Comparison of ENCODE assay signal across 11 cellular contexts in the genomic region with DNA sequence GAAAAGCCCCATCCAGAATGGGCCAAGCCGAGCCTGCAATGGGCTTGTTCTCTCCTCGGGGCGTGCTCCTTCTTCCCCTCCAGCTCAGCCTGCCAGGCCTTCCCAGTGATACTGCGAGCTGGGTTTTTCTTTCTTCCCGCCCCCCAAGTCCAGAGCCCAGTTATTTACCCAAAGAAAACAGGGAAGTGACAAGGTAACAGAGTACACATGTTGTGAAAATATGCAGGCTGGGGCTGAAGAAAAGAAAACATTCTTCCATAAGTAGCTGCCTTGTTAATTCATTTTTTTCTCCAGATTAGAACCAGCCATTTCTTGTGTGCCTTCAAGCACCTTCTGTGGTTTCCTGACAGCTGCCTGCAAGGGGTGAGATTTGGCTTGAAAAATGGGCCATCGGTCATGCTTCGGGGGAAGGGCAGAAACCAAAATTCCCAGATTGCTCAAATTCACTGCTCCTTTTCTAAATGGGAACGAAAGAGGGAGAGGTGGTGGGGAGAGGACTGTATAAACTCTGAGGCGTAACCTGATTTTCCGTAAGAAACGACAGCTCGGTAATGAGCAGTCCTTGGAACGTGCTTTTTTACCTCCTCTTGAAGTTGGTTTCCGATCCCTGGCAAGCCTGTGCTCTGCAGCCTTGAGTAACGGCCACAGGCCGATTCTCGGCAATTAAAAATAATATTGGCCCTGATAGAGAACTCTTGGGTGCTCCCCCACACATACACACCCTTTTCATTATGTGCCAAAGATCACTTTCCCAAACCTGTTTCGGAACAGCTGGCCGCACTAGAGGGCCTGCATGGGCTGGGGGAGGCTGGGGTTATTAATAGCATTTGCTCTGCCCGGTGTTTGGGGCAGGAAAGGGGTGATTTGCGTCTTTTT.
A peak's percentile ranks its signal among the peaks of the same experiment; 100 is the strongest.
DNase-seq lines count a peak whose midpoint lies in the region; ATAC-seq and TF ChIP-seq lines count a peak whose summit lies in the region.
"Had no signal": no experiment of that assay in that cellular context is flagged by ENCODE, and none has a peak within 500 bp of the region (broad histone marks: within the 10 kb centered on the region; RNA-seq: fewer than 3 reads in every experiment).

No MANE protein-coding gene starts in this region.

- H3K9me3 ChIP-seq in gastroesophageal sphincter (no peaks in the 10 kb centered on the region), neuronal stem cell (replicated peaks in 1 of 2; ENCODE audit: control insufficient read depth in 2 of 2, insufficient read depth in 1 of 2, low read depth in 1 of 2, low read length in 2 of 2) (peaks cover under 1 to 2% of the 10 kb centered on the region in 2 donors)
- H3K9me3 ChIP-seq: SJSA1 had no signal

- no peak for TF ChIP-seq POLR2A in gastroesophageal sphincter (IDR thresholded peaks at IDR 0.05)

- H3K36me3 ChIP-seq in gastroesophageal sphincter (no peaks in the 10 kb centered on the region), neuronal stem cell (replicated peaks in 1 of 2; ENCODE audit: control insufficient read depth in 2 of 2, insufficient read depth in 2 of 2, low read length in 2 of 2) (no peaks in the 10 kb centered on the region), brain microvascular endothelial cell (replicated peaks) (no peaks in the 10 kb centered on the region)
- H3K36me3 ChIP-seq: SJSA1 had no signal

- WGBS in gastroesophageal sphincter (ENCODE audit: low coverage in 1 of 2), 2 donors, result 65 to 81% methylated on average over 13 to 15 of the region's 21 CpGs
- WGBS in neuronal stem cell (ENCODE audit: extremely low coverage in 2 of 2, insufficient read length in 2 of 2, insufficient replicate concordance in 1 of 2), 2 donors, result no CpG with 5 or more reads among the region's 21 CpGs

- H3K18ac ChIP-seq in neuronal stem cell (ENCODE audit: low read length), result peak overlapping the region; percentile 16

- peak overlapping the region in 1 of 2 donors; percentile 47 for H3K27ac Mint-ChIP-seq in natural killer cell
- peak overlapping the region in 1 of 2 donors; percentile 56 for H3K27ac Mint-ChIP-seq in natural killer cell treated with Interleukin-12 subunit alpha and Interleukin-12 subunit beta and Interleukin-15 and Interleukin-18, amount 100 ng/mL, for 72 hours
- H3K27ac Mint-ChIP-seq: activated naive CD4-positive, alpha-beta T cell treated with anti-CD3 and anti-CD28 coated beads for 36 hours had no signal

- in situ Hi-C loops in brain microvascular endothelial cell (cut with HindIII; ENCODE audit: low pct_ligation_motif_present, low sequenced_read_pairs), result no loop called here

- peaks cover 0 to 2% of the 10 kb centered on the region in 2 donors for H3K9me3 Mint-ChIP-seq in natural killer cell
- no peaks in the 10 kb centered on the region for H3K9me3 Mint-ChIP-seq in natural killer cell treated with Interleukin-12 subunit alpha and Interleukin-12 subunit beta and Interleukin-15 and Interleukin-18, amount 100 ng/mL, for 72 hours
- H3K9me3 Mint-ChIP-seq: activated naive CD4-positive, alpha-beta T cell treated with anti-CD3 and anti-CD28 coated beads for 36 hours had no signal

- H3K4ac ChIP-seq in neuronal stem cell (ENCODE audit: low read length), result no peak overlapping the region

- H3K27me3 Mint-ChIP-seq in natural killer cell (ENCODE audit: low read depth in 2 of 2), result peaks cover 0 to 2% of the 10 kb centered on the region in 2 donors
- no peaks in the 10 kb centered on the region for H3K27me3 Mint-ChIP-seq in natural killer cell treated with Interleukin-12 subunit alpha and Interleukin-12 subunit beta and Interleukin-15 and Interleukin-18, amount 100 ng/mL, for 72 hours

- peaks cover 16 to 33% of the 10 kb centered on the region in 2 donors for H3K4me1 Mint-ChIP-seq in natural killer cell
- H3K4me1 Mint-ChIP-seq in natural killer cell treated with Interleukin-12 subunit alpha and Interleukin-12 subunit beta and Interleukin-15 and Interleukin-18, amount 100 ng/mL, for 72 hours (ENCODE audit: low read depth in 2 of 2), result peaks cover 12 to 20% of the 10 kb centered on the region in 2 donors

- DNase-seq in natural killer cell (no peak), neuronal stem cell (ENCODE audit: low spot score) (no peak), NCI-H2196 treated with DMSO at 0.1 percent for 48 hours (lab: John Stamatoyannopoulos, UW; ENCODE audit: unreplicated experiment) (no peak), NOMO-1 treated with DMSO at 0.1 percent for 48 hours (lab: John Stamatoyannopoulos, UW; ENCODE audit: unreplicated experiment) (no peak), brain microvascular endothelial cell (no peak)
- no peak for DNase-seq in natural killer cell treated with Interleukin-12 subunit alpha and Interleukin-12 subunit beta and Interleukin-15 and Interleukin-18, amount 100 ng/mL, for 72 hours (ENCODE audit: low spot score)
- DNase-seq in activated CD4-positive, alpha-beta T cell treated with anti-CD3 and anti-CD28 coated beads, Interleukin-2, amount 50 U/mL, for 4 hours, result no peak
- DNase-seq: activated naive CD4-positive, alpha-beta T cell treated with anti-CD3 and anti-CD28 coated beads for 36 hours; NCI-H1048 had no signal

- H3K27ac ChIP-seq in gastroesophageal sphincter, result peak overlapping the region; percentile 8 to 65 (median 64)
- no peak overlapping the region for H3K27ac ChIP-seq in neuronal stem cell (replicated peaks; ENCODE audit: low read length)
- H3K27ac ChIP-seq in brain microvascular endothelial cell, result no peak overlapping the region
- H3K27ac ChIP-seq: SJSA1 had no signal

- intact Hi-C loops in natural killer cell (cut with micrococcal nuclease), result no loop called here

- H2BK5ac ChIP-seq in neuronal stem cell (ENCODE audit: low read length), result no peak overlapping the region

- H3K4me1 ChIP-seq in gastroesophageal sphincter (peaks cover 0 to 54% (median 17%) of the 10 kb centered on the region in 3 donors), neuronal stem cell (ENCODE audit: control insufficient read depth in 2 of 2, insufficient read depth in 1 of 2, low read depth in 1 of 2, low read length in 2 of 2) (peaks cover 20% of the 10 kb centered on the region in 2 donors)
- H3K4me1 ChIP-seq: SJSA1 had no signal

- peak overlapping the region; percentile 25 for H3K4me3 Mint-ChIP-seq in natural killer cell
- no peak overlapping the region for H3K4me3 Mint-ChIP-seq in natural killer cell treated with Interleukin-12 subunit alpha and Interleukin-12 subunit beta and Interleukin-15 and Interleukin-18, amount 100 ng/mL, for 72 hours
- H3K4me3 Mint-ChIP-seq: activated naive CD4-positive, alpha-beta T cell treated with anti-CD3 and anti-CD28 coated beads for 36 hours had no signal

- no peak overlapping the region for H3K14ac ChIP-seq in neuronal stem cell (ENCODE audit: low read length)

- no peak overlapping the region for H2BK15ac ChIP-seq in neuronal stem cell (ENCODE audit: low read length)

- H2AFZ ChIP-seq in neuronal stem cell (ENCODE audit: low read length), result no peak overlapping the region

- H2AK5ac ChIP-seq in neuronal stem cell (ENCODE audit: low read depth, low read length), result peak overlapping the region; percentile 44

- no peak overlapping the region for H3K4me3 ChIP-seq in gastroesophageal sphincter
- H3K4me3 ChIP-seq in neuronal stem cell (ENCODE audit: low read length in 2 of 2), result no peak overlapping the region
- no peak overlapping the region for H3K4me3 ChIP-seq in brain microvascular endothelial cell (ENCODE audit: low read depth, low read length)
- H3K4me3 ChIP-seq: SJSA1 had no signal

- H2BK12ac ChIP-seq in neuronal stem cell (ENCODE audit: low read length), result peak overlapping the region; percentile 27

- ATAC-seq in natural killer cell (no peak), gastroesophageal sphincter (peak; percentile 47)
- ATAC-seq in natural killer cell treated with Interleukin-12 subunit alpha and Interleukin-12 subunit beta and Interleukin-15 and Interleukin-18, amount 100 ng/mL, for 72 hours, result no peak

- no peak overlapping the region for H3K23ac ChIP-seq in neuronal stem cell (ENCODE audit: low read depth, low read length, poor library complexity)

- no peak overlapping the region for H2BK120ac ChIP-seq in neuronal stem cell (ENCODE audit: low read depth, low read length)

- H4K8ac ChIP-seq in neuronal stem cell (ENCODE audit: low read depth, low read length), result no peak overlapping the region

- no peak for TF ChIP-seq EP300 in gastroesophageal sphincter (IDR thresholded peaks at IDR 0.05)

- H3K9ac ChIP-seq in neuronal stem cell (ENCODE audit: low read depth, low read length, poor library complexity), result no peak overlapping the region

- H3K36me3 Mint-ChIP-seq in natural killer cell, result no peaks in the 10 kb centered on the region
- H3K36me3 Mint-ChIP-seq in natural killer cell treated with Interleukin-12 subunit alpha and Interleukin-12 subunit beta and Interleukin-15 and Interleukin-18, amount 100 ng/mL, for 72 hours, result no peaks in the 10 kb centered on the region

- no peak overlapping the region for H3K4me2 ChIP-seq in neuronal stem cell (ENCODE audit: insufficient read depth, low read length, poor library complexity, severe bottlenecking)

- H3K79me1 ChIP-seq in neuronal stem cell (ENCODE audit: low read depth, low read length), result no peaks in the 10 kb centered on the region

- H3K27me3 ChIP-seq in gastroesophageal sphincter (no peaks in the 10 kb centered on the region), neuronal stem cell (ENCODE audit: control insufficient read depth in 3 of 3, insufficient read depth in 3 of 3, low read depth in 1 of 3, low read length in 3 of 3) (no peaks in the 10 kb centered on the region), brain microvascular endothelial cell (replicated peaks) (no peaks in the 10 kb centered on the region)
- H3K27me3 ChIP-seq: SJSA1 had no signal

- TF ChIP-seq CTCF in natural killer cell (IDR thresholded peaks at IDR 0.05), result no peak
- TF ChIP-seq CTCF in gastroesophageal sphincter (IDR thresholded peaks at IDR 0.05), result no peak
- TF ChIP-seq CTCF in brain microvascular endothelial cell (IDR thresholded peaks at IDR 0.05; ENCODE audit: low read depth, low read length, missing control alignments), result no peak

- H4K91ac ChIP-seq in neuronal stem cell (ENCODE audit: low read depth, low read length, poor library complexity), result no peak overlapping the region

Comparison
In these comparisons a context has a peak if more than half of its experiments do, and no peak if none do; other contexts are left out.
1. H3K27ac ChIP-seq: peak in gastroesophageal sphincter (4 of 4); none in neuronal stem cell (single experiment) and brain microvascular endothelial cell (single experiment).